Comparison of ENCODE assay signal across 16 cellular contexts in genomic region chr18:75072672-75073371, GRCh38.
"Had no signal": no experiment of that assay in that cellular context is flagged by ENCODE, and none has a peak within 500 bp of the region (broad histone marks: within the 10 kb centered on the region; RNA-seq: fewer than 3 reads in every experiment).

No MANE protein-coding gene starts in this region.

- H3K27me3 ChIP-seq: colonic mucosa, esophagus squamous epithelium, hepatocyte, transverse colon had no signal

- H2AFZ ChIP-seq: hepatocyte had no signal

- H3K79me2 ChIP-seq: hepatocyte had no signal

- H3K4me2 ChIP-seq: hepatocyte had no signal

- ATAC-seq: activated naive CD4-positive, alpha-beta T cell treated with anti-CD3 and anti-CD28 coated beads, Interleukin-2, amount 50 U/mL, for 72 hours; left ventricle myocardium superior; natural killer cell treated with Interleukin-12 subunit alpha and Interleukin-12 subunit beta and Interleukin-15 and Interleukin-18, amount 100 ng/mL, for 72 hours; psoas muscle had no signal

- H3K9me3 ChIP-seq: colonic mucosa had no signal

- H3K4me3 Mint-ChIP-seq: activated B cell treated with CpG ODN at 0.5 μM for 24 hours; memory B cell; natural killer cell treated with Interleukin-12 subunit alpha and Interleukin-12 subunit beta and Interleukin-15 and Interleukin-18, amount 100 ng/mL, for 72 hours had no signal

- DNase-seq: activated B cell treated with CpG ODN at 0.5 μM for 24 hours; activated CD4-positive, alpha-beta T cell treated with anti-CD3 and anti-CD28 coated beads, Interleukin-2, amount 10 ng/mL, durations not matched to agents 24 days and 14 days; amniotic stem cell; caudate nucleus; colonic mucosa; esophagus squamous epithelium; left ventricle myocardium superior; psoas muscle; stimulated activated naive CD4-positive, alpha-beta T cell treated with Interleukin-2 at 50 U/mL for 16 hours; substantia nigra; T-helper 2 cell; transverse colon had no signal

- H3K27me3 Mint-ChIP-seq: activated B cell treated with CpG ODN at 0.5 μM for 24 hours; activated CD4-positive, alpha-beta T cell treated with anti-CD3 and anti-CD28 coated beads, Interleukin-2, amount 10 ng/mL, durations not matched to agents 24 days and 14 days; memory B cell; natural killer cell treated with Interleukin-12 subunit alpha and Interleukin-12 subunit beta and Interleukin-15 and Interleukin-18, amount 100 ng/mL, for 72 hours had no signal

- H3K36me3 ChIP-seq: colonic mucosa, esophagus squamous epithelium, transverse colon had no signal

- H3K4me3 ChIP-seq: colonic mucosa, esophagus squamous epithelium, hepatocyte, psoas muscle, transverse colon had no signal

- H3K27ac Mint-ChIP-seq: activated B cell treated with CpG ODN at 0.5 μM for 24 hours, memory B cell had no signal

- H3K4me1 ChIP-seq: colonic mucosa, psoas muscle had no signal

- H3K27ac ChIP-seq: colonic mucosa, esophagus squamous epithelium, hepatocyte, psoas muscle, transverse colon had no signal
